12 cellular contexts compared by ENCODE assay signal in genomic region chr1:7755448-7755847, GRCh38. TPM values are rescaled to one million over a fixed set of nuclear protein-coding genes. Genes with fewer than 3 reads are reported as not detected.
DNase-seq lines count a peak whose midpoint lies in the region; FAIRE-seq and TF ChIP-seq lines count a peak whose summit lies in the region.
"Had no signal": no experiment of that assay in that cellular context is flagged by ENCODE, and none has a peak within 500 bp of the region (broad histone marks: within the 10 kb centered on the region; RNA-seq: fewer than 3 reads in every experiment).

No MANE protein-coding gene starts in this region.

- no peaks in the 10 kb centered on the region for H3K36me3 Mint-ChIP-seq in CD8-positive, alpha-beta memory T cell

- H3K4me1 Mint-ChIP-seq in CD8-positive, alpha-beta memory T cell = peaks cover 26 to 38% (median 33%) of the 10 kb centered on the region in 3 donors

- H3K27ac ChIP-seq in CD8-positive, alpha-beta memory T cell (ENCODE audit: low read depth, low read length) = no peak overlapping the region
- H3K27ac ChIP-seq: skin epidermis, stomach had no signal

- TF ChIP-seq POLR2A in H54 (IDR thresholded peaks at IDR 0.05; ENCODE audit: low read depth, low read length) = no peak

- H3K4me3 Mint-ChIP-seq in CD8-positive, alpha-beta memory T cell = peak overlapping the region in 1 of 7 donors; percentile 72

- FAIRE-seq in H54 (lab: Jason Lieb, UNC) = no peak
- FAIRE-seq: GM12892 had no signal

- CTCF ChIA-PET in CD8-positive, alpha-beta memory T cell (lab: Charles Lee) = interaction anchor here (9.0 kb wide), 1 partner anchor 89 kb away, joined by 214 read pairs; no protein-coding TSS in a partner anchor

- peaks cover 4% of the 10 kb centered on the region in 2 donors for H3K27me3 Mint-ChIP-seq in CD8-positive, alpha-beta memory T cell

- H3K4me1 ChIP-seq in CD8-positive, alpha-beta memory T cell (ENCODE audit: insufficient read depth, low read length) = peaks cover 4% of the 10 kb centered on the region

- H3K27ac Mint-ChIP-seq in CD8-positive, alpha-beta memory T cell = no peak overlapping the region

- peak; percentile 23; the same call in 1 of the 2 replicates for TF ChIP-seq CTCF in WI38 (IDR thresholded peaks at IDR 0.05; ENCODE audit: low read depth, low read length)

- H3K9me3 Mint-ChIP-seq in CD8-positive, alpha-beta memory T cell = no peaks in the 10 kb centered on the region

- no peaks in the 10 kb centered on the region for H3K9me3 ChIP-seq in CD8-positive, alpha-beta memory T cell (ENCODE audit: low read length)
- H3K9me3 ChIP-seq: stomach had no signal

- peak; percentile 17 for DNase-seq in EH (ENCODE audit: low read depth)
- DNase-seq in HT1080 (ENCODE audit: low read depth) = peak; percentile 31
- peak; percentile 19 for DNase-seq in iPS-NIHi11 (ENCODE audit: low spot score)
- no peak for DNase-seq in NCI-H187 (lab: John Stamatoyannopoulos, UW)
- DNase-seq in CD8-positive, alpha-beta memory T cell = no peak
- DNase-seq in pons (ENCODE audit: low spot score) = no peak
- DNase-seq in H54 (ENCODE audit: insufficient read length, low spot score) = no peak
- DNase-seq: activated CD4-positive, alpha-beta T cell treated with anti-CD3 and anti-CD28 coated beads, Interleukin-2, amount 50 U/mL, for 48 hours; stomach had no signal

- no peaks in the 10 kb centered on the region for H3K36me3 ChIP-seq in CD8-positive, alpha-beta memory T cell (ENCODE audit: insufficient read depth, low read length)
- H3K36me3 ChIP-seq: stomach had no signal

- POLR2A ChIA-PET in CD8-positive, alpha-beta memory T cell (lab: Charles Lee) = no interaction called here

- H3K4me3 ChIP-seq in WI38 (ENCODE audit: low read depth, low read length) = no peak overlapping the region
- no peak overlapping the region for H3K4me3 ChIP-seq in CD8-positive, alpha-beta memory T cell (ENCODE audit: low read length)
- H3K4me3 ChIP-seq: skin epidermis, stomach had no signal

- H3K27me3 ChIP-seq in CD8-positive, alpha-beta memory T cell (ENCODE audit: insufficient read depth, low read length, poor library complexity, severe bottlenecking) = no peaks in the 10 kb centered on the region
- H3K27me3 ChIP-seq: stomach had no signal

RNA-seq across cellular contexts. Expression of gene VAMP3, which starts 15.6 kb away (rescaled TPM):
- 66.6 and 81.3 TPM in 2 replicates for total RNA-seq in HT1080 (2014; rRNA removed; shearing (Covaris generic))
- 110 and 144 TPM in 2 replicates for polyA plus RNA-seq in HT1080 (2015; cell fraction: cytosol; rRNA removed)
- polyA plus RNA-seq in HT1080 (2015; cell fraction: nucleus; rRNA removed) = 59.0 and 77.6 TPM in 2 replicates
- total RNA-seq in CD8-positive, alpha-beta memory T cell = 10 to 100 TPM; 27.3 to 32.5 TPM
- 41.7 TPM for polyA plus RNA-seq in CD8-positive, alpha-beta memory T cell

RNA-seq across cellular contexts. Expression of gene PER3, which starts 28.6 kb away (rescaled TPM):
- 2.7 and 3.6 TPM in 2 replicates for total RNA-seq in HT1080 (2014; rRNA removed; shearing (Covaris generic))
- 6.3 and 8.2 TPM in 2 replicates for polyA plus RNA-seq in HT1080 (2015; cell fraction: cytosol; rRNA removed)
- 12.8 and 16.0 TPM in 2 replicates for polyA plus RNA-seq in HT1080 (2015; cell fraction: nucleus; rRNA removed)
- total RNA-seq in CD8-positive, alpha-beta memory T cell = 1 to 10 TPM; 4.7 TPM
- 6.3 TPM for polyA plus RNA-seq in CD8-positive, alpha-beta memory T cell

Comparison
In these comparisons a context has a peak if more than half of its experiments do, and no peak if none do; other contexts are left out.
1. DNase-seq: peak in EH (single experiment), HT1080 (single experiment) and iPS-NIHi11 (single experiment); none in NCI-H187 (0 of 2), CD8-positive, alpha-beta memory T cell (0 of 5), pons (single experiment) and H54 (single experiment).